In genomic region chr22:40853961-40854360, GRCh38 we compare ENCODE assay signal across 11 cellular contexts. TPM values are rescaled to one million over a fixed set of nuclear protein-coding genes. Genes with fewer than 3 reads are reported as not detected.
DNase-seq lines count a peak whose midpoint lies in the region; ATAC-seq and TF ChIP-seq lines count a peak whose summit lies in the region.
"Had no signal": no experiment of that assay in that cellular context is flagged by ENCODE, and none has a peak within 500 bp of the region (broad histone marks: within the 10 kb centered on the region; RNA-seq: fewer than 3 reads in every experiment).

No MANE protein-coding gene starts in this region.

- H3K27ac ChIP-seq in AG04450 (ENCODE audit: low read depth, low read length): no peak overlapping the region

- peaks cover 49% of the 10 kb centered on the region for H3K4me1 ChIP-seq in adipocyte (ENCODE audit: control insufficient read depth, insufficient read depth, low read length)

- peak overlapping the region; percentile 100 for H3K9ac ChIP-seq in adipocyte (ENCODE audit: low read length)

- no peak for DNase-seq in AG04450 (ENCODE audit: low read depth, low spot score)
- DNase-seq in HFF-Myc (ENCODE audit: extremely low read depth, low read depth): no peak
- DNase-seq in adipocyte (ENCODE audit: low read depth): peak; percentile 40
- DNase-seq in myocyte (ENCODE audit: low read depth): peak; percentile 17
- DNase-seq in COR-L47 (lab: John Stamatoyannopoulos, UW): no peak
- DNase-seq in SKM-1 (lab: John Stamatoyannopoulos, UW; ENCODE audit: unreplicated experiment): no peak
- DNase-seq in kidney glomerular epithelial cell (lab: John Stamatoyannopoulos, UW): no peak
- DNase-seq: activated CD8-positive, alpha-beta memory T cell treated with anti-CD3 and anti-CD28 coated beads, Interleukin-2, amount 50 U/mL, for 4 hours; NCI-H226; stimulated activated CD4-positive, alpha-beta T cell treated with anti-CD3 and anti-CD28 coated beads, Interleukin-4, amount 100 ng/mL, for 24 hours had no signal

- H3K27me3 ChIP-seq in AG04450 (ENCODE audit: control insufficient read depth, insufficient read depth, low read length): no peaks in the 10 kb centered on the region
- no peaks in the 10 kb centered on the region for H3K27me3 ChIP-seq in adipocyte (replicated peaks; ENCODE audit: control insufficient read depth, insufficient read depth, low read length)

- CTCF ChIA-PET in AG04450 (lab: Charles Lee): interaction anchor here (0.7 to 1.5 kb wide), 3 partner anchors 45 to 417 kb away, joined by 3 read pairs; no protein-coding TSS in a partner anchor

- no peak for ATAC-seq in HG02610 (IDR thresholded peaks at IDR 0.05; ENCODE audit: unreplicated experiment)

- H3K36me3 ChIP-seq in adipocyte (ENCODE audit: control insufficient read depth, insufficient read depth, low read length, severe bottlenecking): peaks cover 21% of the 10 kb centered on the region

- H3K9me3 ChIP-seq in AG04450 (ENCODE audit: control insufficient read depth, insufficient read depth, low read length) (peaks cover 3% of the 10 kb centered on the region; the same call in 1 of the 2 replicates), adipocyte (ENCODE audit: control insufficient read depth, low read length) (no peaks in the 10 kb centered on the region)

- TF ChIP-seq CTCF in AG04450 (IDR thresholded peaks at IDR 0.05; ENCODE audit: low read depth, low read length) (no peak), HFF-Myc (IDR thresholded peaks at IDR 0.05; ENCODE audit: low read depth, low read length, missing control alignments) (no peak)

- POLR2A ChIA-PET in AG04450 (lab: Yijun Ruan, JAX): no interaction called here

- peak overlapping the region; percentile 11 for H3K4me3 ChIP-seq in AG04450 (ENCODE audit: low read depth, low read length)
- H3K4me3 ChIP-seq in HFF-Myc (replicated peaks; ENCODE audit: low read depth, low read length): peak overlapping the region; percentile 87
- peak overlapping the region; percentile 99 for H3K4me3 ChIP-seq in adipocyte (ENCODE audit: low read length)

RNA-seq across cellular contexts. Expression of gene ST13, which starts 2.5 kb away (rescaled TPM):
- 193 and 271 TPM in 2 replicates for polyA plus RNA-seq in AG04450 (2011; rRNA removed)
- 90.1 and 114 TPM in 2 replicates for polyA minus RNA-seq in AG04450 (2011; rRNA and poly(A)+ RNA removed)
- total RNA-seq in myocyte: 219 and 222 TPM in 2 replicates
- 244 TPM for polyA plus RNA-seq in myocyte (2012)

RNA-seq across cellular contexts. Expression of gene XPNPEP3, which starts 3.0 kb away (rescaled TPM):
- polyA plus RNA-seq in AG04450 (2011; rRNA removed): 22.7 and 26.3 TPM in 2 replicates
- polyA minus RNA-seq in AG04450 (2011; rRNA and poly(A)+ RNA removed): 31.6 and 33.9 TPM in 2 replicates
- 9.1 and 12.6 TPM in 2 replicates for total RNA-seq in myocyte
- 8.8 TPM for polyA plus RNA-seq in myocyte (2012)

RNA-seq across cellular contexts. Expression of gene DNAJB7, which starts 8.0 kb away (rescaled TPM):
- not detected in 2 replicates for polyA plus RNA-seq in AG04450 (2011; rRNA removed)
- not detected in 2 replicates for polyA minus RNA-seq in AG04450 (2011; rRNA and poly(A)+ RNA removed)
- total RNA-seq in myocyte: not detected in 2 replicates
- polyA plus RNA-seq in myocyte (2012): 0.14 TPM

RNA-seq across cellular contexts. Expression of gene SLC25A17, which starts 34.8 kb away (rescaled TPM):
- polyA plus RNA-seq in AG04450 (2011; rRNA removed): 24.1 and 28.8 TPM in 2 replicates
- 7.9 and 11.2 TPM in 2 replicates for polyA minus RNA-seq in AG04450 (2011; rRNA and poly(A)+ RNA removed)
- total RNA-seq in myocyte: 18.0 and 26.2 TPM in 2 replicates
- 15.5 TPM for polyA plus RNA-seq in myocyte (2012)

Comparison
In these comparisons a context has a peak if more than half of its experiments do, and no peak if none do; other contexts are left out.
1. DNase-seq: peak in adipocyte (single experiment) and myocyte (single experiment); none in AG04450 (single experiment), HFF-Myc (single experiment), COR-L47 (single experiment), SKM-1 (single experiment) and kidney glomerular epithelial cell (single experiment).
2. H3K4me3 ChIP-seq: peak in every context shown above with its lines; median percentile 99 in adipocyte; 87 in HFF-Myc; 11 in AG04450.